ENCODE assay signal across 6 cellular contexts in genomic region chr5:176699446-176699845, GRCh38. TPM values are rescaled to one million over a fixed set of nuclear protein-coding genes. Genes with fewer than 3 reads are reported as not detected.
A peak's percentile ranks its signal among the peaks of the same experiment; 100 is the strongest.
DNase-seq lines count a peak whose midpoint lies in the region; ATAC-seq, FAIRE-seq and TF ChIP-seq lines count a peak whose summit lies in the region.
"Not testable (repeated sequence)": the region's sequence is repeated elsewhere in the genome, so short reads cannot be mapped to it uniquely, and the experiment has no call there.

No MANE protein-coding gene starts in this region.

- H4K8ac ChIP-seq in H1 (ENCODE audit: extremely low read depth, insufficient read depth, low read length); neuronal stem cell (ENCODE audit: low read depth, low read length): not testable (repeated sequence)

- H3K36me3 Mint-ChIP-seq in natural killer cell treated with Interleukin-12 subunit alpha and Interleukin-12 subunit beta and Interleukin-15 and Interleukin-18, amount 100 ng/mL, for 72 hours, result not testable (repeated sequence)

- not testable (repeated sequence) for H3K23ac ChIP-seq in H1 (ENCODE audit: insufficient read length); neuronal stem cell (ENCODE audit: low read depth, low read length, poor library complexity)

- H3K9me3 ChIP-seq in A549; HEK293 (ENCODE audit: control insufficient read depth, insufficient read depth, low read depth, low read length); WERI-Rb-1 (ENCODE audit: severe bottlenecking); H1 (ENCODE audit: insufficient read depth in 2 of 2, low read depth in 1 of 2, low read length in 1 of 2); neuronal stem cell (replicated peaks in 1 of 2; ENCODE audit: control insufficient read depth in 2 of 2, insufficient read depth in 1 of 2, low read depth in 1 of 2, low read length in 2 of 2): not testable (repeated sequence)

- H3K9ac ChIP-seq in H1 (replicated peaks in 1 of 4; ENCODE audit: extremely low read depth in 1 of 4, low read depth in 3 of 4, low read length in 3 of 4); neuronal stem cell (ENCODE audit: low read depth, low read length, poor library complexity): not testable (repeated sequence)

- TF ChIP-seq EP300 in A549 (IDR thresholded peaks at IDR 0.05); H1 (IDR thresholded peaks at IDR 0.05; ENCODE audit: borderline replicate concordance in 1 of 2, low read depth in 2 of 2, low read length in 2 of 2): not testable (repeated sequence)

- not testable (repeated sequence) for H3K4me1 ChIP-seq in A549; HEK293 (ENCODE audit: control insufficient read depth, insufficient read depth, low read length)
- peaks cover 13 to 36% (median 25%) of the 10 kb centered on the region in 4 experiments for H3K4me1 ChIP-seq in H1 (replicated peaks in 1 of 4; ENCODE audit: control insufficient read depth in 3 of 4, insufficient read depth in 4 of 4, low read length in 3 of 4)
- H3K4me1 ChIP-seq in neuronal stem cell (ENCODE audit: control insufficient read depth in 2 of 2, insufficient read depth in 1 of 2, low read depth in 1 of 2, low read length in 2 of 2), result peaks cover 0 to 24% of the 10 kb centered on the region in 2 donors

- DNase-seq in A549 (ENCODE audit: low read depth in 1 of 2, low spot score in 1 of 2); WERI-Rb-1; H1 (ENCODE audit: low read depth in 1 of 2, low spot score in 2 of 2); neuronal stem cell (ENCODE audit: low spot score): not testable (repeated sequence)
- DNase-seq in natural killer cell treated with Interleukin-12 subunit alpha and Interleukin-12 subunit beta and Interleukin-15 and Interleukin-18, amount 100 ng/mL, for 72 hours (ENCODE audit: low spot score), result peak; percentile 16

- peaks cover 39 to 55% of the 10 kb centered on the region in 2 donors for H3K27me3 Mint-ChIP-seq in natural killer cell treated with Interleukin-12 subunit alpha and Interleukin-12 subunit beta and Interleukin-15 and Interleukin-18, amount 100 ng/mL, for 72 hours

- H3K9me3 Mint-ChIP-seq in natural killer cell treated with Interleukin-12 subunit alpha and Interleukin-12 subunit beta and Interleukin-15 and Interleukin-18, amount 100 ng/mL, for 72 hours, result not testable (repeated sequence)

- TF ChIP-seq RAD21 in A549 (conservative IDR thresholded peaks at IDR 0.05 in 1 of 2, IDR thresholded peaks at IDR 0.05 in 1 of 2); H1 (IDR thresholded peaks at IDR 0.05 in 1 of 2, conservative IDR thresholded peaks at IDR 0.05 in 1 of 2; ENCODE audit: low read depth in 2 of 2, low read length in 2 of 2): not testable (repeated sequence)

- H3K23me2 ChIP-seq in H1 (ENCODE audit: low read depth, low read length), result not testable (repeated sequence)

- not testable (repeated sequence) for TF ChIP-seq POLR2A in A549 (IDR thresholded peaks at IDR 0.05; ENCODE audit: low read length); H1 (IDR thresholded peaks at IDR 0.05; ENCODE audit: control extremely low read depth in 1 of 2, low read depth in 2 of 2, low read length in 2 of 2)

- not testable (repeated sequence) for H2AFZ ChIP-seq in H1 (ENCODE audit: low read length); neuronal stem cell (ENCODE audit: low read length)

- not testable (repeated sequence) for H3K14ac ChIP-seq in H1 (ENCODE audit: insufficient read length); neuronal stem cell (ENCODE audit: low read length)

- peak overlapping the region; percentile 49; the same call in 1 of the 2 replicates for H2BK5ac ChIP-seq in H1 (ENCODE audit: low read depth, low read length)
- H2BK5ac ChIP-seq in neuronal stem cell (ENCODE audit: low read length), result not testable (repeated sequence)

- H3K36me3 ChIP-seq in HEK293 (ENCODE audit: control insufficient read depth in 2 of 2, insufficient read depth in 1 of 2, low read length in 2 of 2); WERI-Rb-1; H1 (ENCODE audit: control insufficient read depth in 2 of 4, insufficient read depth in 4 of 4, low read length in 3 of 4); neuronal stem cell (replicated peaks in 1 of 2; ENCODE audit: control insufficient read depth in 2 of 2, insufficient read depth in 2 of 2, low read length in 2 of 2): not testable (repeated sequence)

- not testable (repeated sequence) for H3K56ac ChIP-seq in H1 (replicated peaks; ENCODE audit: insufficient read length, low read depth, low read length)

- H4K5ac ChIP-seq in H1 (ENCODE audit: insufficient read length, low read depth, low read length), result not testable (repeated sequence)

- not testable (repeated sequence) for H3K4me1 Mint-ChIP-seq in natural killer cell treated with Interleukin-12 subunit alpha and Interleukin-12 subunit beta and Interleukin-15 and Interleukin-18, amount 100 ng/mL, for 72 hours (ENCODE audit: low read depth in 2 of 2)

- CTCF ChIA-PET in A549 (lab: Yijun Ruan, JAX), result interaction anchor here (0.6 to 5.3 kb wide), 12 partner anchors 9 to 414 kb away, joined by 3 to 24 read pairs (median 3); no protein-coding TSS in a partner anchor
- CTCF ChIA-PET in HEK293 (lab: Yijun Ruan, JAX), result interaction anchor here (0.8 to 1.4 kb wide), 4 partner anchors 17 to 411 kb away, joined by 3 to 4 read pairs (median 4); no protein-coding TSS in a partner anchor
- CTCF ChIA-PET in H1 (lab: Charles Lee; ENCODE audit: partially characterized antibody), result interaction anchor here (0.6 to 32.2 kb wide), 33 partner anchors 9 to 231 kb away, joined by 3 to 859 read pairs (median 4); partner anchors contain the start of genes HK3 and TSPAN17

- FAIRE-seq in A549 (lab: Jason Lieb, UNC); H1 (lab: Jason Lieb, UNC): not testable (repeated sequence)

- not testable (repeated sequence) for H3K18ac ChIP-seq in H1 (ENCODE audit: extremely low read depth, low read length); neuronal stem cell (ENCODE audit: low read length)

- not testable (repeated sequence) for H3K27ac ChIP-seq in A549; HEK293 (ENCODE audit: extremely low read depth, low read depth, low read length); H1 (ENCODE audit: low read depth, low read length); neuronal stem cell (replicated peaks; ENCODE audit: low read length)
- peak overlapping the region; percentile 80 for H3K27ac ChIP-seq in WERI-Rb-1

- POLR2A ChIA-PET in A549 (lab: Yijun Ruan, JAX); HEK293 (lab: Yijun Ruan, JAX): not testable (repeated sequence)
- POLR2A ChIA-PET in H1 (lab: Charles Lee; ENCODE audit: partially characterized antibody), result interaction anchor here (2.1 to 3.2 kb wide), 2 partner anchors 9 to 38 kb away, joined by 6 read pairs; no protein-coding TSS in a partner anchor

- not testable (repeated sequence) for H3K4ac ChIP-seq in H1 (replicated peaks; ENCODE audit: insufficient read length, low read depth, low read length); neuronal stem cell (ENCODE audit: low read length)

- not testable (repeated sequence) for H2BK120ac ChIP-seq in H1 (replicated peaks; ENCODE audit: low read depth, low read length); neuronal stem cell (ENCODE audit: low read depth, low read length)

- 85% methylated on average over 5 of the region's 5 CpGs for WGBS in A549 (ENCODE audit: missing lambda C conversion rate)
- 94% methylated on average over 5 of the region's 5 CpGs; no CpG with 5 or more reads in 1 of the 2 experiments for WGBS in H1 (ENCODE audit: extremely low coverage in 1 of 2, insufficient coverage in 1 of 2, insufficient read length in 1 of 2, insufficient replicate concordance in 2 of 2, low coverage in 1 of 2, low lambda C conversion rate in 2 of 2, missing lambda C conversion rate in 1 of 2), 2 experiments
- no CpG with 5 or more reads among the region's 5 CpGs for WGBS in neuronal stem cell (ENCODE audit: extremely low coverage in 2 of 2, insufficient read length in 2 of 2, insufficient replicate concordance in 1 of 2), 2 donors

- TF ChIP-seq CTCF in A549 (IDR thresholded peaks at IDR 0.05); HEK293 (tag by site-specific recombination; IDR thresholded peaks at IDR 0.05); WERI-Rb-1 (IDR thresholded peaks at IDR 0.05; ENCODE audit: low read depth, low read length); H1 (IDR thresholded peaks at IDR 0.05; ENCODE audit: control extremely low read depth in 1 of 3, insufficient read depth in 1 of 3, low read depth in 1 of 3, low read length in 3 of 3): not testable (repeated sequence)

- not testable (repeated sequence) for H3K27ac Mint-ChIP-seq in natural killer cell treated with Interleukin-12 subunit alpha and Interleukin-12 subunit beta and Interleukin-15 and Interleukin-18, amount 100 ng/mL, for 72 hours

- not testable (repeated sequence) for H2BK20ac ChIP-seq in H1 (ENCODE audit: low read length)

- H2AK5ac ChIP-seq in H1 (ENCODE audit: low read depth, low read length), result not testable (repeated sequence)
- H2AK5ac ChIP-seq in neuronal stem cell (ENCODE audit: low read depth, low read length), result peak overlapping the region; percentile 54

- H3K27me3 ChIP-seq in WERI-Rb-1 (ENCODE audit: insufficient read depth, low read depth, severe bottlenecking); H1 (replicated peaks in 1 of 4; ENCODE audit: control insufficient read depth in 3 of 4, extremely low read depth in 1 of 4, insufficient read depth in 3 of 4, low read length in 3 of 4): not testable (repeated sequence)
- peaks cover 0 to 58% (median 0%) of the 10 kb centered on the region in 3 experiments for H3K27me3 ChIP-seq in neuronal stem cell (ENCODE audit: control insufficient read depth in 3 of 3, insufficient read depth in 3 of 3, low read depth in 1 of 3, low read length in 3 of 3)

- H4K20me1 ChIP-seq in H1 (replicated peaks in 1 of 2; ENCODE audit: control insufficient read depth in 1 of 2, insufficient read depth in 2 of 2, low read length in 2 of 2), result not testable (repeated sequence)

- not testable (repeated sequence) for ATAC-seq in A549; natural killer cell treated with Interleukin-12 subunit alpha and Interleukin-12 subunit beta and Interleukin-15 and Interleukin-18, amount 100 ng/mL, for 72 hours

- H3K4me3 ChIP-seq in A549; HEK293 (ENCODE audit: low read depth, low read length); H1 (ENCODE audit: extremely low read depth in 1 of 4, insufficient read depth in 2 of 4, low read depth in 3 of 4, low read length in 4 of 4); neuronal stem cell (ENCODE audit: low read length in 2 of 2): not testable (repeated sequence)
- H3K4me3 ChIP-seq in WERI-Rb-1 (ENCODE audit: low read depth, low read length), result peak overlapping the region; percentile 15; the same call in 1 of the 2 replicates

- H3K79me2 ChIP-seq in H1 (ENCODE audit: control insufficient read depth in 1 of 2, insufficient read depth in 2 of 2, low read length in 2 of 2), result not testable (repeated sequence)

- H3K4me2 ChIP-seq in A549; H1 (ENCODE audit: insufficient read depth in 1 of 2, low read depth in 2 of 2, low read length in 2 of 2); neuronal stem cell (ENCODE audit: insufficient read depth, low read length, poor library complexity, severe bottlenecking): not testable (repeated sequence)

- not testable (repeated sequence) for H3K79me1 ChIP-seq in H1 (ENCODE audit: low read depth, low read length); neuronal stem cell (ENCODE audit: low read depth, low read length)

- H4K91ac ChIP-seq in H1 (replicated peaks; ENCODE audit: insufficient read length, low read length), result peak overlapping the region; percentile 8
- not testable (repeated sequence) for H4K91ac ChIP-seq in neuronal stem cell (ENCODE audit: low read depth, low read length, poor library complexity)

- H2BK12ac ChIP-seq in H1 (ENCODE audit: low read depth, low read length), result not testable (repeated sequence)
- H2BK12ac ChIP-seq in neuronal stem cell (ENCODE audit: low read length), result peak overlapping the region; percentile 59

- not testable (repeated sequence) for H3K4me3 Mint-ChIP-seq in natural killer cell treated with Interleukin-12 subunit alpha and Interleukin-12 subunit beta and Interleukin-15 and Interleukin-18, amount 100 ng/mL, for 72 hours

- H2BK15ac ChIP-seq in H1 (ENCODE audit: low read length); neuronal stem cell (ENCODE audit: low read length): not testable (repeated sequence)

RNA-seq across cellular contexts. Expression of gene TSPAN17, which starts 52.2 kb away (rescaled TPM):
- polyA plus RNA-seq in A549 (2011; rRNA removed) (33.7 and 35.6 TPM in 2 replicates), A549 (2017; fragmentation: RNase III; extraction: RNeasy Plus Mini Kit Qiagen cat#74134 plus additional on column Dnase treatment) (45.7 to 49.4 TPM (median 47.4 TPM) in 3 replicates), H1 (2011; rRNA removed) (41.5 and 54.8 TPM in 2 replicates)
- polyA plus RNA-seq in A549 (2012; cell fraction: cytosol; rRNA removed), result 37.8 and 52.9 TPM in 2 replicates
- 71.4 and 73.3 TPM in 2 replicates for polyA plus RNA-seq in A549 (2012; cell fraction: nucleus; rRNA removed)
- polyA minus RNA-seq in A549 (2011; rRNA and poly(A)+ RNA removed), result 72.8 and 73.0 TPM in 2 replicates
- total RNA-seq in H1 (2021; fragmentation: NEBNext Ultra II Directional; extraction: Animal tissue kit (Norgen Biotek cat#: 25700)), result 53.7 and 54.7 TPM in 2 replicates
- 55.9 TPM for polyA plus RNA-seq in H1 (2011; cell fraction: cytosol; rRNA removed)
- polyA plus RNA-seq in H1 (2011; cell fraction: nucleus; rRNA removed), result 75.9 TPM
- polyA plus RNA-seq in H1 (2012, experiment 1 of 2), result 34.3 to 51.2 TPM (median 49.7 TPM) in 4 replicates
- 65.9 TPM for polyA plus RNA-seq in H1 (2012, experiment 2 of 2)
- 29.8 TPM for polyA plus RNA-seq in H1 (2013, experiment 1 of 2)
- 33.1 TPM for polyA plus RNA-seq in H1 (2013, experiment 2 of 2)
- polyA minus RNA-seq in H1 (2011; rRNA and poly(A)+ RNA removed), result 50.7 and 74.4 TPM in 2 replicates
- 32.1 TPM for polyA minus RNA-seq in H1 (2011; cell fraction: cytosol; rRNA and poly(A)+ RNA removed)
- polyA minus RNA-seq in H1 (2011; cell fraction: nucleus; rRNA and poly(A)+ RNA removed), result 29.1 TPM
- total RNA-seq in natural killer cell treated with Interleukin-12 subunit alpha and Interleukin-12 subunit beta and Interleukin-15 and Interleukin-18, amount 100 ng/mL, for 72 hours, result 10 to 100 TPM; 48.9 to 67.6 TPM
- polyA plus RNA-seq in neuronal stem cell (2013, experiment 1 of 2), result 24.8 TPM
- 23.4 TPM for polyA plus RNA-seq in neuronal stem cell (2013, experiment 2 of 2)
